ENCODE assay signal across 9 cellular contexts in the genomic region with DNA sequence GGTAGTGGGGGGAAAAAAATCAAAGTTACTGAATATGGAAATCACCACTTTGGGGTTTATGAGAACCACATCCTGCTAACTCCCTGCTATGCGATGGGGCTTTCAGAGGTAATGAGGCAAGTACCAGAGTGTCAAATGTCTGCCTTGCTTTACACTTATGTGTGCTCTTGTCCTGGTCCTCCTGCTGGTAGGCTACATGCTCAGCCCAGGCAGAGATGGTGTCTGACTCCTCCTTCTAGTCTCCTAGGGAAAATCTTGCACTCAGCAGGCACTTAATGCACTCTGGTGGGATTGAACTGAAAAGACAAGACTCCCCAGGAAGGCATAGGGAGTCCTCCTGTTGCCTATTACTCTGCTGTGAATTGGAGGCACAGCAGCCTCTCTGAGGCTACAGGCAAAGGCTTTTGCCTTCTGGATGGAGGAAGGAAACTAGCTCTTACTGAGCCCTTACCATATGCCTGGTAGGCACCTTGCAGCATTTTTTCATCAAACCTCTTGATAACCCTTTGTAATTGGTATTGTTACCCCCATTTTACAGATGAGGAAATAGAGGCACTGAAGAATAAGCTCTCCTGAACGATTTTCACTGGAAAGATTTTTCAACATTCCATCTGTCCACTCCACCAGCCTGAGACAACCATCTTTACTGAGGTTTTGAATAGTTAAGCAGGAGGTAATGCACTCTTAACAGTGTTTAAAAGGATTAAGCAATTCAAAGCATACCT.
DNase-seq lines count a peak whose midpoint lies in the region; ATAC-seq and TF ChIP-seq lines count a peak whose summit lies in the region.
"Had no signal": no experiment of that assay in that cellular context is flagged by ENCODE, and none has a peak within 500 bp of the region (broad histone marks: within the 10 kb centered on the region; RNA-seq: fewer than 3 reads in every experiment).

No MANE protein-coding gene starts in this region.

- H3K27ac ChIP-seq in esophagus muscularis mucosa (replicated peaks in 1 of 4) (no peak overlapping the region), uterus (no peak overlapping the region), right lobe of liver (no peak overlapping the region)

- no peaks in the 10 kb centered on the region for H3K27me3 ChIP-seq in esophagus muscularis mucosa
- no peaks in the 10 kb centered on the region for H3K27me3 ChIP-seq in uterus
- H3K27me3 ChIP-seq in right lobe of liver: no peaks in the 10 kb centered on the region

- WGBS in esophagus muscularis mucosa: 48% methylated on average over 2 of the region's 2 CpGs
- WGBS in right lobe of liver (ENCODE audit: insufficient coverage, low coverage, low lambda C conversion rate, missing lambda C conversion rate): 56% methylated on average over 2 of the region's 2 CpGs

- intact Hi-C loops in esophagus muscularis mucosa (cut with DNase I): no loop called here
- intact Hi-C loops in uterus (cut with DNase I; ENCODE audit: low total_unique reads): no loop called here
- intact Hi-C loops in right lobe of liver (cut with DNase I): no loop called here

- TF ChIP-seq POLR2A in esophagus muscularis mucosa (IDR thresholded peaks at IDR 0.05; ENCODE audit: low read depth): no peak
- no peak for TF ChIP-seq POLR2A in uterus (IDR thresholded peaks at IDR 0.05)
- no peak for TF ChIP-seq POLR2A in right lobe of liver (IDR thresholded peaks at IDR 0.05)

- no peak for TF ChIP-seq EP300 in esophagus muscularis mucosa (IDR thresholded peaks at IDR 0.05)

- DNase-seq in esophagus muscularis mucosa (ENCODE audit: extremely low spot score) (peak; percentile 74), uterus (no peak), right lobe of liver (no peak)
- no peak for DNase-seq in activated T-cell treated with anti-CD3 and anti-CD28 coated beads, Interleukin-2, amount 50 U/mL, for 1 hour
- DNase-seq: activated effector memory CD4-positive, alpha-beta T cell treated with Interleukin-2 at 50 U/mL for 16 hours; NCI-H748 treated with DMSO at 0.1 percent for 48 hours had no signal

- H3K4me1 ChIP-seq in esophagus muscularis mucosa (peaks cover 0 to 5% (median 0%) of the 10 kb centered on the region in 4 donors), uterus (no peaks in the 10 kb centered on the region), right lobe of liver (peaks cover 0 to 9% (median 0%) of the 10 kb centered on the region in 4 donors)

- peak; percentile 96 for ATAC-seq in GM18868 (IDR thresholded peaks at IDR 0.05; ENCODE audit: unreplicated experiment)
- peak; percentile 88 for ATAC-seq in GM21526 (IDR thresholded peaks at IDR 0.05; ENCODE audit: low FRiP score, unreplicated experiment)
- ATAC-seq in HG03108 (IDR thresholded peaks at IDR 0.05; ENCODE audit: unreplicated experiment): peak; percentile 98
- ATAC-seq in right lobe of liver: no peak

- H3K4me3 ChIP-seq in esophagus muscularis mucosa: no peak overlapping the region
- H3K4me3 ChIP-seq in uterus: no peak overlapping the region
- no peak overlapping the region for H3K4me3 ChIP-seq in right lobe of liver

- peaks cover 0 to 4% (median 0%) of the 10 kb centered on the region in 4 donors for H3K9me3 ChIP-seq in esophagus muscularis mucosa
- H3K9me3 ChIP-seq in uterus: no peaks in the 10 kb centered on the region
- no peaks in the 10 kb centered on the region for H3K9me3 ChIP-seq in right lobe of liver

- TF ChIP-seq CTCF in esophagus muscularis mucosa (IDR thresholded peaks at IDR 0.05): no peak
- TF ChIP-seq CTCF in uterus (IDR thresholded peaks at IDR 0.05): no peak
- TF ChIP-seq CTCF in right lobe of liver (IDR thresholded peaks at IDR 0.05): no peak

- H3K36me3 ChIP-seq in esophagus muscularis mucosa (no peaks in the 10 kb centered on the region), uterus (no peaks in the 10 kb centered on the region), right lobe of liver (no peaks in the 10 kb centered on the region)

Comparison
In these comparisons a context has a peak if more than half of its experiments do, and no peak if none do; other contexts are left out.
1. ATAC-seq: peak in GM18868 (single experiment), GM21526 (single experiment) and HG03108 (single experiment); none in right lobe of liver (0 of 4).